In the genomic region with DNA sequence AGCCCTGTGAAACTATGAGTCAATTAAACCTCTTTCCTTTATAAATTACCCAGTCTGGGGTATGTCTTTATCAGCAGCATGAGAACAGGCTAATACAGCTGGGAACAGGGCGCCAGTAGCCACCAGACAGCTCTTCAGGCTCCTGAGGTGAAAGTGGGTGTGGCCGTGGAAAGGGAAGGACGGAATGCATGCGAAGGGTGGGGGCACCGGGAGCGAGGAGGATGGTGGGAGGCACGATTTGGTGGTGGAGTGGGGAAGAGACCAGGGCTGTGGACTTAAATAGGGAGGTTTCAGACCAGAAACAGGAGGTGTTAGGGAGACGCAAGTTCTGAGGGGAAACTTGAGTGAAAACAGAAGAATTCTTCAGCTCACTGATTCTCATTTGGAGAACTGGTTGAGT, we compare ENCODE assay signal across 22 cellular contexts.
"Had no signal": no experiment of that assay in that cellular context is flagged by ENCODE, and none has a peak within 500 bp of the region (broad histone marks: within the 10 kb centered on the region; RNA-seq: fewer than 3 reads in every experiment).

No MANE protein-coding gene starts in this region.

- H3K9me3 Mint-ChIP-seq: activated naive CD4-positive, alpha-beta T cell treated with anti-CD3 and anti-CD28 coated beads, Interleukin-2, amount 50 U/mL, for 24 hours; activated T-cell treated with anti-CD3 and anti-CD28 coated beads, Interleukin-2, amount 50 U/mL, for 72 hours; central memory CD8-positive, alpha-beta T cell; nephron progenitor cell; stimulated activated naive CD8-positive, alpha-beta T cell treated with anti-CD3 and anti-CD28 coated beads, Interleukin-15, amount 100 ng/mL, for 72 hours; T-cell; T-helper 2 cell treated with Interferon-gamma antibody and Interleukin-4, amounts not matched to agents 5 μg/mL and 100 μg/mL, for 36 hours had no signal

- H3K36me3 Mint-ChIP-seq: activated naive CD4-positive, alpha-beta T cell treated with anti-CD3 and anti-CD28 coated beads, Interleukin-2, amount 50 U/mL, for 24 hours; T-cell had no signal

- H3K27ac ChIP-seq: adrenal gland, breast epithelium, dorsolateral prefrontal cortex, epithelial cell of prostate, gastroesophageal sphincter, heart left ventricle, spleen, tibial artery had no signal

- H3K36me3 ChIP-seq: adrenal gland, breast epithelium, gastroesophageal sphincter, heart left ventricle, spleen, tibial artery had no signal

- H3K27me3 Mint-ChIP-seq: activated naive CD4-positive, alpha-beta T cell treated with anti-CD3 and anti-CD28 coated beads, Interleukin-2, amount 50 U/mL, for 24 hours; stimulated activated naive CD8-positive, alpha-beta T cell treated with anti-CD3 and anti-CD28 coated beads, Interleukin-15, amount 100 ng/mL, for 72 hours had no signal

- ATAC-seq: activated T-cell treated with anti-CD3 and anti-CD28 coated beads, Interleukin-2, amount 50 U/mL, for 72 hours; gastroesophageal sphincter; heart left ventricle; left cardiac atrium; mucosa of descending colon; sciatic nerve; stimulated activated naive CD8-positive, alpha-beta T cell treated with anti-CD3 and anti-CD28 coated beads, Interleukin-15, amount 100 ng/mL, for 72 hours; T-cell had no signal

- H3K4me3 Mint-ChIP-seq: activated naive CD4-positive, alpha-beta T cell treated with anti-CD3 and anti-CD28 coated beads, Interleukin-2, amount 50 U/mL, for 24 hours; activated T-cell treated with anti-CD3 and anti-CD28 coated beads, Interleukin-2, amount 50 U/mL, for 72 hours; central memory CD8-positive, alpha-beta T cell; nephron progenitor cell; stimulated activated naive CD8-positive, alpha-beta T cell treated with anti-CD3 and anti-CD28 coated beads, Interleukin-15, amount 100 ng/mL, for 72 hours; T-cell; T-helper 2 cell treated with Interferon-gamma antibody and Interleukin-4, amounts not matched to agents 5 μg/mL and 100 μg/mL, for 36 hours had no signal

- H3K27me3 ChIP-seq: adrenal gland, breast epithelium, dorsolateral prefrontal cortex, heart left ventricle, spleen, tibial artery had no signal

- H3K9me3 ChIP-seq: adrenal gland, breast epithelium, gastroesophageal sphincter, heart left ventricle, mucosa of descending colon, spleen, tibial artery had no signal

- H3K27ac Mint-ChIP-seq: activated naive CD4-positive, alpha-beta T cell treated with anti-CD3 and anti-CD28 coated beads, Interleukin-2, amount 50 U/mL, for 24 hours; activated T-cell treated with anti-CD3 and anti-CD28 coated beads, Interleukin-2, amount 50 U/mL, for 72 hours; nephron progenitor cell; stimulated activated naive CD8-positive, alpha-beta T cell treated with anti-CD3 and anti-CD28 coated beads, Interleukin-15, amount 100 ng/mL, for 72 hours; T-cell; T-helper 2 cell treated with Interferon-gamma antibody and Interleukin-4, amounts not matched to agents 5 μg/mL and 100 μg/mL, for 36 hours had no signal

- DNase-seq: activated CD8-positive, alpha-beta memory T cell treated with anti-CD3 and anti-CD28 coated beads, Interleukin-2, amount 50 U/mL, for 48 hours; activated effector memory CD4-positive, alpha-beta T cell treated with anti-CD3 and anti-CD28 coated beads, Interleukin-2, amount 50 U/mL, for 16 hours; activated T-cell treated with anti-CD3 and anti-CD28 coated beads, Interleukin-2, amount 50 U/mL, for 72 hours; adrenal gland; heart left ventricle; left cardiac atrium; mesenchymal stem cell; mucosa of descending colon; nephron progenitor cell; spleen; stimulated activated CD4-positive, alpha-beta T cell treated with anti-CD3 and anti-CD28 coated beads, Interleukin-4, amount 100 ng/mL, for 1 hour; stimulated activated naive CD8-positive, alpha-beta T cell treated with anti-CD3 and anti-CD28 coated beads, Interleukin-15, amount 100 ng/mL, for 72 hours; T-cell; tibial artery had no signal

- H3K4me3 ChIP-seq: adrenal gland, breast epithelium, dorsolateral prefrontal cortex, gastroesophageal sphincter, heart left ventricle, mucosa of descending colon, spleen, tibial artery had no signal

- H3K4me1 ChIP-seq: breast epithelium, gastroesophageal sphincter, tibial artery had no signal

- H3K4me1 Mint-ChIP-seq: central memory CD8-positive, alpha-beta T cell; T-cell had no signal
